8 cellular contexts compared by ENCODE assay signal in genomic region chr12:102883204-102883799, GRCh38. TPM values are rescaled to one million over a fixed set of nuclear protein-coding genes. Genes with fewer than 3 reads are reported as not detected.
DNase-seq lines count a peak whose midpoint lies in the region; ATAC-seq, FAIRE-seq and TF ChIP-seq lines count a peak whose summit lies in the region.

No MANE protein-coding gene starts in this region.

- H3K79me2 ChIP-seq in GM12878 (ENCODE audit: control insufficient read depth, insufficient read depth, low read length), result no peaks in the 10 kb centered on the region

- no peaks in the 10 kb centered on the region for H4K20me1 ChIP-seq in GM12878 (ENCODE audit: control insufficient read depth, insufficient read depth)

- H3K36me3 ChIP-seq in GM12878 (ENCODE audit: control insufficient read depth in 2 of 2, insufficient read depth in 2 of 2, low read length in 1 of 2), result no peaks in the 10 kb centered on the region

- ATAC-seq in GM12878, result peak; percentile 90

- no peak overlapping the region for H2AFZ ChIP-seq in GM12878 (ENCODE audit: control insufficient read depth, low read depth, low read length)

- no peaks in the 10 kb centered on the region; the same call in 1 of the 2 replicates for H3K4me1 ChIP-seq in GM12878 (ENCODE audit: control insufficient read depth, insufficient read depth, low read length)

- RAD21 ChIA-PET in GM12878 (lab: Charles Lee; ENCODE audit: unreplicated experiment), result interaction anchor here (0.7 to 5.1 kb wide), 38 partner anchors 9 to 749 kb away, joined by 3 to 86 read pairs (median 6); partner anchors contain the start of gene PAH

- SMC1A ChIA-PET in GM12878 (lab: Charles Lee; ENCODE audit: uncharacterized antibody, unreplicated experiment), result interaction anchor here (0.6 to 5.8 kb wide), 72 partner anchors 9 to 748 kb away, joined by 3 to 157 read pairs (median 5); partner anchors contain the start of gene C12orf42

- TF ChIP-seq EP300 in GM12878 (IDR thresholded peaks at IDR 0.05; ENCODE audit: borderline replicate concordance in 1 of 2, control insufficient read depth in 1 of 2, low read depth in 2 of 2, low read length in 2 of 2), result no peak

- H3K9me3 ChIP-seq in GM12878 (replicated peaks; ENCODE audit: control insufficient read depth, insufficient read depth, low read length), result no peaks in the 10 kb centered on the region

- DNase-seq in 8988T (peak; percentile 38), GM12865 (ENCODE audit: low read depth) (peak; percentile 39), NAMALWA (ENCODE audit: low spot score) (peak; percentile 53), SK-MEL-5 (ENCODE audit: low read depth, low spot score) (peak; percentile 69), GM12878 (ENCODE audit: low read depth, low spot score) (no peak), iPS-NIHi7 (ENCODE audit: extremely low spot score) (peak; percentile 73), posterior vena cava (ENCODE audit: low spot score) (no peak)
- DNase-seq in stimulated activated CD4-positive, alpha-beta T cell treated with anti-CD3 and anti-CD28 coated beads, Interleukin-2, amount 100 ng/mL, for 24 hours, result peak; percentile 39 to 59

- no TSS peak for BruUV-seq in GM12878 (replicated peaks; lab: Mats Ljungman, UMichigan)

- TF ChIP-seq CTCF in GM12865 (IDR thresholded peaks at IDR 0.05; ENCODE audit: insufficient read depth, low read depth, low read length, missing control alignments) (peak; percentile 84), GM12878 (IDR thresholded peaks at IDR 0.05 in 2 of 3, conservative IDR thresholded peaks at IDR 0.05 in 1 of 3; ENCODE audit: control insufficient read depth in 2 of 3, extremely low read depth in 1 of 3, insufficient read depth in 1 of 3, low read depth in 3 of 3, low read length in 3 of 3) (peak; percentile 84 to 93 (median 89))

- 16% methylated on average over 8 of the region's 8 CpGs for WGBS in GM12878 (ENCODE audit: insufficient coverage, insufficient replicate concordance, low lambda C conversion rate, missing lambda C conversion rate)

- intact Hi-C loops in GM12878 (cut with micrococcal nuclease; ENCODE audit: unreplicated experiment), result loop anchor here (1.0 to 10.0 kb wide), 6 partner anchors 57 to 749 kb away; no protein-coding TSS in a partner anchor
- intact Hi-C loops in posterior vena cava (cut with DNase I), result loop anchor here in 1 of 2 donors (10.0 kb wide), 1 partner anchor 671 kb away; no protein-coding TSS in a partner anchor

- POLR2A ChIA-PET in GM12878 (lab: Charles Lee), result interaction anchor here (0.6 to 1.6 kb wide), 7 partner anchors 8 to 665 kb away, joined by 3 to 5 read pairs (median 3); no protein-coding TSS in a partner anchor

- no peaks in the 10 kb centered on the region for H3K27me3 ChIP-seq in GM12878 (replicated peaks in 1 of 2; ENCODE audit: control insufficient read depth in 2 of 2, insufficient read depth in 2 of 2, low read length in 1 of 2)

- H3K4me2 ChIP-seq in GM12878 (ENCODE audit: control insufficient read depth, insufficient read depth), result no peak overlapping the region

- peak; percentile 70 for TF ChIP-seq RAD21 in GM12878 (IDR thresholded peaks at IDR 0.05; ENCODE audit: insufficient read depth, low read depth, low read length)

- no peak overlapping the region for H3K27ac ChIP-seq in GM12878 (ENCODE audit: control insufficient read depth, insufficient read depth)

- CTCF ChIA-PET in GM12878 (lab: Yijun Ruan, JAX), result interaction anchor here (0.5 to 5.5 kb wide), 80 partner anchors 9 to 1040 kb away, joined by 3 to 281 read pairs (median 4); partner anchors contain the start of gene PAH

- peak; percentile 75 for FAIRE-seq in GM12878 (lab: Jason Lieb, UNC)

- in situ Hi-C loops in SK-MEL-5 (cut with HindIII; ENCODE audit: low pct_unique_long_range_greater_than_20kb, low sequenced_read_pairs), result no loop called here
- in situ Hi-C loops in GM12878 (cut with MboI), result no loop called here

- H3K4me3 ChIP-seq in GM12865 (ENCODE audit: low read depth, low read length), result no peak overlapping the region
- no peak overlapping the region for H3K4me3 ChIP-seq in GM12878

- H3K9ac ChIP-seq in GM12878 (ENCODE audit: control insufficient read depth, insufficient read depth, low read length), result no peak overlapping the region

- no peak for TF ChIP-seq POLR2A in GM12878 (IDR thresholded peaks at IDR 0.05; ENCODE audit: low read depth, low read length)

TF ChIP-seq in GM12878, 131 proteins besides CTCF, POLR2A, EP300 and RAD21:
- TF ChIP-seq SMC3 (IDR thresholded peaks at IDR 0.05; ENCODE audit: borderline replicate concordance, low read length), result peak; percentile 87
- peak; percentile 26 for TF ChIP-seq RELA (IDR thresholded peaks at IDR 0.05; ENCODE audit: borderline replicate concordance, partially characterized antibody)
- TF ChIP-seq YY1 (IDR thresholded peaks at IDR 0.05; ENCODE audit: low read depth, low read length), result peak; percentile 33; the same call in 1 of the 2 replicates
- TF ChIP-seq CEBPB (IDR thresholded peaks at IDR 0.05; ENCODE audit: borderline replicate concordance in 1 of 2, low read depth in 2 of 2, low read length in 2 of 2), result no peak
- TF ChIP-seq PAX5 (IDR thresholded peaks at IDR 0.05; ENCODE audit: borderline replicate concordance, low read depth, low read length), result no peak
- 0 out of 2 replicates have a peak, but pooled peaks have one; percentile 29 for TF ChIP-seq NBN (IDR thresholded peaks at IDR 0.05)
- TF ChIP-seq RELB (IDR thresholded peaks at IDR 0.05; ENCODE audit: low read depth), result 0 out of 2 replicates have a peak, but pooled peaks have one; percentile 23
- TF ChIP-seq SKIL (IDR thresholded peaks at IDR 0.05; ENCODE audit: low read depth, poor library complexity, severe bottlenecking), result peak; percentile 25

RNA-seq across cellular contexts. Expression of gene PAH, which starts 33.7 kb away (rescaled TPM):
- 0.58 TPM in 1 of 2 replicates, not detected in the other for total RNA-seq in SK-MEL-5 (2014; rRNA removed; shearing (Covaris generic))
- polyA plus RNA-seq in SK-MEL-5 (2015; cell fraction: cytosol; rRNA removed), result 0.32 and 1.5 TPM in 2 replicates
- 2.4 and 8.8 TPM in 2 replicates for polyA plus RNA-seq in SK-MEL-5 (2015; cell fraction: nucleus; rRNA removed)
- total RNA-seq in GM12878 (2013; cell fraction: nucleolus; rRNA removed), result 2.7 and 3.0 TPM in 2 replicates
- 0.28 and 0.38 TPM in 2 replicates for total RNA-seq in GM12878 (2014; rRNA removed)
- total RNA-seq in GM12878 (2014; rRNA removed; fragmentation: Illumina TruSeq; extraction: Trizol), result 0.27 and 0.37 TPM in 2 replicates
- 1.0 and 1.9 TPM in 2 replicates for total RNA-seq in GM12878 (2021)
- not detected for polyA plus RNA-seq in GM12878 (2011; ENCODE audit: low read depth)
- polyA plus RNA-seq in GM12878 (2011; rRNA removed), result 1.5 and 2.9 TPM in 2 replicates
- polyA plus RNA-seq in GM12878 (2011; cell fraction: cytosol; rRNA removed), result 0.99 and 1.0 TPM in 2 replicates
- polyA plus RNA-seq in GM12878 (2011; cell fraction: nucleus; rRNA removed), result 5.1 and 6.1 TPM in 2 replicates
- polyA plus RNA-seq in GM12878 (2012), result 0.15 TPM in 1 of 2 replicates, not detected in the other
- 0.24 and 4.8 TPM in 2 replicates for polyA plus RNA-seq in GM12878 (2014; fragmentation: Illumina TruSeq; extraction: Trizol)
- under 1 TPM; 0.20 to 0.31 TPM for polyA plus RNA-seq in GM12878 (2014; fragmentation: Nextera tagmentation; extraction: Ambion mirVana)
- polyA plus RNA-seq in GM12878 (2014; rRNA removed), result 0.34 and 0.55 TPM in 2 replicates
- under 1 TPM in 1 of 2 experiments, not detected in 1; 0.60 TPM for polyA plus RNA-seq in GM12878 (2016; fragmentation: Nextera tagmentation; extraction: Ambion mirVana)
- polyA minus RNA-seq in GM12878 (2011; rRNA and poly(A)+ RNA removed), result 0.82 and 1.3 TPM in 2 replicates
- polyA minus RNA-seq in GM12878 (2011; cell fraction: cytosol; rRNA and poly(A)+ RNA removed), result not detected in 2 replicates
- polyA minus RNA-seq in GM12878 (2011; cell fraction: nucleus; rRNA and poly(A)+ RNA removed), result 2.2 and 2.3 TPM in 2 replicates
- total RNA-seq in posterior vena cava, result under 1 TPM in 1 of 2 donors, not detected in 1; 0.37 TPM

Comparison
In these comparisons a context has a peak if more than half of its experiments do, and no peak if none do; other contexts are left out.
1. DNase-seq: peak in 8988T (single experiment), GM12865 (single experiment), NAMALWA (single experiment), SK-MEL-5 (single experiment), iPS-NIHi7 (single experiment) and stimulated activated CD4-positive, alpha-beta T cell treated with anti-CD3 and anti-CD28 coated beads, Interleukin-2, amount 100 ng/mL, for 24 hours (2 of 2); none in GM12878 (single experiment) and posterior vena cava (single experiment).